17 cellular contexts compared by ENCODE assay signal in the genomic region with DNA sequence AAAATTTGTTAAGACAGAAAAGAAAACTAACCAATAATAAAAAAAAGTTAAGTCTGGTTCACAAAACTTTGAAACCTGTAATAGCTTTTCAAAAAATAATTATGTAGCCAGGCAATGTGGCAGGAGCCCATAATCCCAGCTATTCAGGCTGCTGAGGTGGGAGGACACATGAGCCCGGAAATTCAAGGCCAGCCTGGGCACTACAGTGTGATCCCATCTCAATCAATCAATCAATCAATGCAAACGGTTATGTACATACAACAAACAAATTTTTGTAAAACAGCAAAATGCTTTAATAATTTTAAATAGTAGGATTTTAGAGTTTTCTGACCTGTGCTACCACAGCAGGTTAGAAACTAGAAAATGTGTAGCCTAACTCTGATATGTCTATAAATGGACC.
"Had no signal": no experiment of that assay in that cellular context is flagged by ENCODE, and none has a peak within 500 bp of the region (broad histone marks: within the 10 kb centered on the region; RNA-seq: fewer than 3 reads in every experiment).

No MANE protein-coding gene starts in this region.

- H3K36me3 Mint-ChIP-seq: T-cell had no signal

- H3K27ac ChIP-seq: coronary artery, esophagus muscularis mucosa, upper lobe of right lung had no signal

- H3K27me3 Mint-ChIP-seq: activated CD4-positive, alpha-beta T cell treated with anti-CD3 and anti-CD28 coated beads for 36 hours; activated naive CD8-positive, alpha-beta T cell treated with anti-CD3 and anti-CD28 coated beads, Interleukin-2, amount 10 ng/mL, durations not matched to agents 7 days and 5 days; T-cell had no signal

- H3K36me3 ChIP-seq: esophagus muscularis mucosa, upper lobe of right lung had no signal

- H3K4me3 ChIP-seq: coronary artery, esophagus muscularis mucosa, upper lobe of right lung had no signal

- DNase-seq: activated CD4-positive, alpha-beta T cell treated with anti-CD3 and anti-CD28 coated beads for 36 hours; activated CD4-positive, alpha-beta T cell treated with anti-CD3 and anti-CD28 coated beads, Interleukin-2, amount 50 U/mL, for 48 hours; activated CD8-positive, alpha-beta memory T cell treated with anti-CD3 and anti-CD28 coated beads, Interleukin-2, amount 50 U/mL, for 48 hours; activated naive CD4-positive, alpha-beta T cell treated with anti-CD3 and anti-CD28 coated beads for 36 hours; activated naive CD8-positive, alpha-beta T cell treated with anti-CD3 and anti-CD28 coated beads, Interleukin-2, amount 10 ng/mL, durations not matched to agents 7 days and 5 days; activated T-cell treated with anti-CD3 and anti-CD28 coated beads, Interleukin-2, amount 50 U/mL, for 48 hours; amygdala; head of caudate nucleus; left ventricle myocardium superior; posterior cingulate gyrus; stimulated activated CD4-positive, alpha-beta T cell treated with anti-CD3 and anti-CD28 coated beads, Interleukin-4, amount 100 ng/mL, for 24 hours; stimulated activated naive CD4-positive, alpha-beta T cell treated with Interleukin-2 at 50 U/mL for 16 hours; T-cell; upper lobe of right lung had no signal

- ATAC-seq: activated CD4-positive, alpha-beta T cell treated with anti-CD3 and anti-CD28 coated beads for 36 hours; left ventricle myocardium superior; T-cell; upper lobe of right lung had no signal

- H3K4me3 Mint-ChIP-seq: activated CD4-positive, alpha-beta T cell treated with anti-CD3 and anti-CD28 coated beads for 36 hours; activated naive CD4-positive, alpha-beta T cell treated with anti-CD3 and anti-CD28 coated beads for 36 hours; activated naive CD8-positive, alpha-beta T cell treated with anti-CD3 and anti-CD28 coated beads, Interleukin-2, amount 10 ng/mL, durations not matched to agents 7 days and 5 days; T-cell; T-helper 2 cell treated with Interferon-gamma antibody and Interleukin-4, amounts not matched to agents 5 μg/mL and 100 μg/mL, for 36 hours had no signal

- H3K9me3 Mint-ChIP-seq: activated naive CD4-positive, alpha-beta T cell treated with anti-CD3 and anti-CD28 coated beads for 36 hours; activated naive CD8-positive, alpha-beta T cell treated with anti-CD3 and anti-CD28 coated beads, Interleukin-2, amount 10 ng/mL, durations not matched to agents 7 days and 5 days; T-cell; T-helper 2 cell treated with Interferon-gamma antibody and Interleukin-4, amounts not matched to agents 5 μg/mL and 100 μg/mL, for 36 hours had no signal

- H3K27me3 ChIP-seq: esophagus muscularis mucosa, upper lobe of right lung had no signal

- H3K9me3 ChIP-seq: esophagus muscularis mucosa, upper lobe of right lung had no signal

- H3K27ac Mint-ChIP-seq: activated naive CD4-positive, alpha-beta T cell treated with anti-CD3 and anti-CD28 coated beads for 36 hours; activated naive CD8-positive, alpha-beta T cell treated with anti-CD3 and anti-CD28 coated beads, Interleukin-2, amount 10 ng/mL, durations not matched to agents 7 days and 5 days; T-cell; T-helper 2 cell treated with Interferon-gamma antibody and Interleukin-4, amounts not matched to agents 5 μg/mL and 100 μg/mL, for 36 hours had no signal
